Comparison of ENCODE assay signal across 3 cellular contexts in the genomic region with DNA sequence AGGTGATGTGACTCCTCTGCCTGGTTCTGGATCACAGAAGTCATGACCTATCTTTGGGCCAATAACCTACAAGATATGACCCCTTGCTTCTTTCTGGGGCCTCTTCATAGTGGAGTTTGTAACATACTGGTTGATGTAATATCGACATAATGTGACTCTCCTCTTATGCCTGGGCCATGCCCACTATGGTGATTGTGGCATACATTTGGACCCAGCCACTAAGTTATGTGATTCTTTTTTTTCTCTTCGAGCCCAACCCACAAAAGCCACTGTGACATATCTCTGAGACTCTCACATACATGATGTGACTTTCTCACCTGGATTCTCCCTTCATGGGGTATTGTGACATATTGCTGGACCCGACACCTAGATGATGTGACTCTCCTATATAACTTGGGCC.
"Had no signal": no experiment of that assay in that cellular context is flagged by ENCODE, and none has a peak within 500 bp of the region (broad histone marks: within the 10 kb centered on the region; RNA-seq: fewer than 3 reads in every experiment).

No MANE protein-coding gene starts in this region.

- DNase-seq: GDM1, GF-D8 had no signal

- ATAC-seq: GM12878 had no signal

- H3K4me3 ChIP-seq: GM12878 had no signal
